Comparison of ENCODE assay signal across 1 cellular context in genomic region chr10:133237241-133238065, GRCh38.
TF ChIP-seq lines count a peak whose summit lies in the region.

VENTX (plus strand) TSS chr10:133237855; CDS start chr10:133237915, 60 bp downstream.

TF ChIP-seq in GM23338, 12 proteins besides CTCF, POLR2A, EP300 and RAD21:
- no peak for TF ChIP-seq REST (IDR thresholded peaks at IDR 0.05; ENCODE audit: unreplicated experiment)
- TF ChIP-seq POLR2AphosphoS5 (IDR thresholded peaks at IDR 0.05; ENCODE audit: low read depth) = no peak; the same call in none of the 2 replicates
- TF ChIP-seq ZNF462 (CRISPR knock-in tag; IDR thresholded peaks at IDR 0.05) = no peak
- peak; percentile 28 for TF ChIP-seq EZH2 (IDR thresholded peaks at IDR 0.05; ENCODE audit: low read depth, unreplicated experiment)
- TF ChIP-seq STAT1 (IDR thresholded peaks at IDR 0.05; ENCODE audit: unreplicated experiment) = no peak
- TF ChIP-seq ZNF331 (CRISPR knock-in tag; IDR thresholded peaks at IDR 0.05; ENCODE audit: low read depth) = no peak
